Comparison of ENCODE assay signal across 35 cellular contexts in genomic region chr12:76368230-76368629, GRCh38.
"Had no signal": no experiment of that assay in that cellular context is flagged by ENCODE, and none has a peak within 500 bp of the region (broad histone marks: within the 10 kb centered on the region; RNA-seq: fewer than 3 reads in every experiment).

No MANE protein-coding gene starts in this region.

- H3K36me3 ChIP-seq: breast epithelium had no signal

- DNase-seq: activated B cell treated with CpG ODN at 0.5 μM for 24 hours; activated CD4-positive, alpha-beta memory T cell treated with anti-CD3 and anti-CD28 coated beads for 36 hours; activated CD4-positive, alpha-beta T cell treated with anti-CD3 and anti-CD28 coated beads for 4 hours; activated CD4-positive, alpha-beta T cell treated with anti-CD3 and anti-CD28 coated beads, Interleukin-2, amount 50 U/mL, for 1 hour; activated CD4-positive, alpha-beta T cell treated with anti-CD3 and anti-CD28 coated beads, Interleukin-2, amount 50 U/mL, for 4 hours; activated CD4-positive, CD25-positive, alpha-beta regulatory T cell treated with anti-CD3 and anti-CD28 coated beads, Interleukin-2, amount 50 U/mL, for 72 hours; activated CD8-positive, alpha-beta memory T cell treated with anti-CD3 and anti-CD28 coated beads, Interleukin-2, amount 50 U/mL, for 4 hours; activated CD8-positive, alpha-beta T cell treated with anti-CD3 and anti-CD28 coated beads for 36 hours; activated effector memory CD4-positive, alpha-beta T cell treated with anti-CD3 and anti-CD28 coated beads, Interleukin-2, amount 50 U/mL, for 16 hours; activated gamma-delta T cell treated with Interleukin-2 at 50 U/mL for 16 hours; activated naive CD4-positive, alpha-beta T cell; activated naive CD4-positive, alpha-beta T cell treated with anti-CD3 and anti-CD28 coated beads for 36 hours; activated naive CD4-positive, alpha-beta T cell treated with anti-CD3 and anti-CD28 coated beads, Interleukin-2, amount 50 U/mL, for 16 hours; activated naive CD8-positive, alpha-beta T cell treated with anti-CD3 and anti-CD28 coated beads, Interleukin-2, amount 10 ng/mL, durations not matched to agents 7 days and 5 days; activated T-cell treated with anti-CD3 and anti-CD28 coated beads for 4 hours; activated T-cell treated with anti-CD3 and anti-CD28 coated beads, Interleukin-2, amount 50 U/mL, for 1 hour; activated T-cell treated with anti-CD3 and anti-CD28 coated beads, Interleukin-2, amount 50 U/mL, for 4 hours; activated T-cell treated with anti-CD3 and anti-CD28 coated beads, Interleukin-2, amount 50 U/mL, for 72 hours; adrenal gland; amniotic stem cell; aorta; body of pancreas; brain microvascular endothelial cell; central memory CD4-positive, alpha-beta T cell; T-helper 1 cell; T-helper 2 cell; T-helper 9 cell had no signal

- FAIRE-seq: TTC549 had no signal

- H3K4me3 ChIP-seq: adrenal gland, body of pancreas, breast epithelium had no signal

- H3K9me3 ChIP-seq: adrenal gland, body of pancreas, breast epithelium had no signal

- H3K27me3 ChIP-seq: adrenal gland, body of pancreas, brain microvascular endothelial cell, breast epithelium had no signal

- H3K27ac Mint-ChIP-seq: activated B cell treated with CpG ODN at 0.5 μM for 24 hours; activated CD4-positive, alpha-beta memory T cell treated with anti-CD3 and anti-CD28 coated beads for 36 hours; activated CD8-positive, alpha-beta T cell treated with anti-CD3 and anti-CD28 coated beads for 36 hours; activated naive CD4-positive, alpha-beta T cell treated with anti-CD3 and anti-CD28 coated beads for 36 hours; activated naive CD4-positive, alpha-beta T cell treated with anti-CD3 and anti-CD28 coated beads, Interleukin-2, amount 50 U/mL, for 72 hours; activated naive CD8-positive, alpha-beta T cell treated with anti-CD3 and anti-CD28 coated beads, Interleukin-2, amount 10 ng/mL, durations not matched to agents 7 days and 5 days; activated T-helper 1 cell treated with anti-CD3 and anti-CD28 coated beads, Interleukin-12 subunit alpha, Interleukin-12 subunit beta, Interleukin-2, Interleukin-4 antibody, amounts not matched to agents 30 ng/mL and 10 ng/mL and 1 ng/mL, durations not matched to agents 14 hours and 24 hours and 36 hours; activated T-helper 17 cell treated with anti-CD3 and anti-CD28 coated beads, Interleukin-2, amount 50 U/mL, for 72 hours; T-helper 1 cell treated with Interleukin-12 subunit alpha and Interleukin-12 subunit beta and Interleukin-4 antibody, amounts not matched to agents 30 μg/mL and 1 μg/mL, for 36 hours; T-helper 2 cell treated with Interferon-gamma antibody and Interleukin-4, amounts not matched to agents 5 μg/mL and 100 μg/mL, for 36 hours had no signal

- H3K4me1 Mint-ChIP-seq: activated B cell treated with CpG ODN at 0.5 μM for 24 hours; activated naive CD8-positive, alpha-beta T cell treated with anti-CD3 and anti-CD28 coated beads, Interleukin-2, amount 10 ng/mL, durations not matched to agents 7 days and 5 days; activated T-helper 17 cell treated with anti-CD3 and anti-CD28 coated beads, Interleukin-2, amount 50 U/mL, for 72 hours had no signal

- ATAC-seq: activated CD8-positive, alpha-beta T cell treated with anti-CD3 and anti-CD28 coated beads for 36 hours; activated naive CD4-positive, alpha-beta T cell treated with anti-CD3 and anti-CD28 coated beads, Interleukin-2, amount 50 U/mL, for 72 hours; activated T-cell treated with anti-CD3 and anti-CD28 coated beads, Interleukin-2, amount 50 U/mL, for 4 hours; activated T-cell treated with anti-CD3 and anti-CD28 coated beads, Interleukin-2, amount 50 U/mL, for 72 hours; activated T-helper 17 cell treated with anti-CD3 and anti-CD28 coated beads, Interleukin-2, amount 50 U/mL, for 72 hours; body of pancreas had no signal

- H3K9me3 Mint-ChIP-seq: activated naive CD4-positive, alpha-beta T cell treated with anti-CD3 and anti-CD28 coated beads for 36 hours had no signal

- H3K4me3 Mint-ChIP-seq: activated B cell treated with CpG ODN at 0.5 μM for 24 hours; activated CD4-positive, alpha-beta memory T cell treated with anti-CD3 and anti-CD28 coated beads for 36 hours; activated CD8-positive, alpha-beta T cell treated with anti-CD3 and anti-CD28 coated beads for 36 hours; activated naive CD4-positive, alpha-beta T cell treated with anti-CD3 and anti-CD28 coated beads for 36 hours; activated naive CD8-positive, alpha-beta T cell treated with anti-CD3 and anti-CD28 coated beads, Interleukin-2, amount 10 ng/mL, durations not matched to agents 7 days and 5 days; activated T-cell treated with anti-CD3 and anti-CD28 coated beads, Interleukin-2, amount 50 U/mL, for 4 hours; activated T-cell treated with anti-CD3 and anti-CD28 coated beads, Interleukin-2, amount 50 U/mL, for 72 hours; activated T-helper 1 cell treated with anti-CD3 and anti-CD28 coated beads, Interleukin-12 subunit alpha, Interleukin-12 subunit beta, Interleukin-2, Interleukin-4 antibody, amounts not matched to agents 30 ng/mL and 10 ng/mL and 1 ng/mL, durations not matched to agents 14 hours and 24 hours and 36 hours; activated T-helper 17 cell treated with anti-CD3 and anti-CD28 coated beads, Interleukin-2, amount 50 U/mL, for 72 hours; T-helper 1 cell treated with Interleukin-12 subunit alpha and Interleukin-12 subunit beta and Interleukin-4 antibody, amounts not matched to agents 30 μg/mL and 1 μg/mL, for 36 hours; T-helper 2 cell treated with Interferon-gamma antibody and Interleukin-4, amounts not matched to agents 5 μg/mL and 100 μg/mL, for 36 hours had no signal

- H3K27ac ChIP-seq: adrenal gland, body of pancreas, brain microvascular endothelial cell, breast epithelium, VCaP had no signal

- H3K4me1 ChIP-seq: adrenal gland, body of pancreas, breast epithelium had no signal

- H3K27me3 Mint-ChIP-seq: activated B cell treated with CpG ODN at 0.5 μM for 24 hours; activated CD4-positive, alpha-beta memory T cell treated with anti-CD3 and anti-CD28 coated beads for 36 hours; activated CD8-positive, alpha-beta T cell treated with anti-CD3 and anti-CD28 coated beads for 36 hours; activated naive CD8-positive, alpha-beta T cell treated with anti-CD3 and anti-CD28 coated beads, Interleukin-2, amount 10 ng/mL, durations not matched to agents 7 days and 5 days; activated T-helper 17 cell treated with anti-CD3 and anti-CD28 coated beads, Interleukin-2, amount 50 U/mL, for 72 hours had no signal
